26 cellular contexts compared by ENCODE assay signal in genomic region chr2:7632420-7632819, GRCh38.
"Had no signal": no experiment of that assay in that cellular context is flagged by ENCODE, and none has a peak within 500 bp of the region (broad histone marks: within the 10 kb centered on the region; RNA-seq: fewer than 3 reads in every experiment).

No MANE protein-coding gene starts in this region.

- H3K79me2 ChIP-seq: hepatocyte had no signal

- H3K4me1 Mint-ChIP-seq: immature natural killer cell, mesothelial cell of epicardium had no signal

- H3K4me2 ChIP-seq: hepatocyte had no signal

- DNase-seq: dermis blood vessel endothelial cell; dorsolateral prefrontal cortex; effector CD4-positive, alpha-beta T cell; effector memory CD4-positive, alpha-beta T cell; foreskin keratinocyte; heart left ventricle; hypothalamus; immature natural killer cell; islet precursor cell; kidney; kidney glomerular epithelial cell; left colon; left lung; left ventricle myocardium superior; lower lobe of right lung; mesenchymal stem cell; mucosa of descending colon; naive B cell had no signal

- FAIRE-seq: colon, endothelial cell of umbilical vein, frontal cortex, kidney had no signal

- ATAC-seq: foreskin keratinocyte, gastroesophageal sphincter, heart left ventricle, left colon, left lung, left ventricle myocardium superior, lower lobe of right lung, mucosa of descending colon had no signal

- H2AFZ ChIP-seq: hepatocyte had no signal

- H3K27ac Mint-ChIP-seq: immature natural killer cell, mesothelial cell of epicardium had no signal

- H3K36me3 ChIP-seq: esophagus muscularis mucosa, gastroesophageal sphincter, heart left ventricle, left lung, lower lobe of right lung had no signal

- H3K4me3 ChIP-seq: coronary artery, dorsolateral prefrontal cortex, esophagus muscularis mucosa, gastroesophageal sphincter, heart left ventricle, hepatocyte, left lung, lower lobe of right lung, mucosa of descending colon had no signal

- H3K27ac ChIP-seq: coronary artery, dorsolateral prefrontal cortex, esophagus muscularis mucosa, foreskin keratinocyte, gastroesophageal sphincter, heart left ventricle, hepatocyte, left lung, lower lobe of right lung had no signal

- H3K9me3 Mint-ChIP-seq: immature natural killer cell, naive B cell had no signal

- H3K4me3 Mint-ChIP-seq: immature natural killer cell, mesothelial cell of epicardium, naive B cell had no signal

- H3K36me3 Mint-ChIP-seq: mesothelial cell of epicardium, naive B cell had no signal

- H3K9me3 ChIP-seq: esophagus muscularis mucosa, gastroesophageal sphincter, heart left ventricle, left lung, lower lobe of right lung, mucosa of descending colon had no signal

- H3K27me3 ChIP-seq: foreskin keratinocyte, gastroesophageal sphincter, hepatocyte, left lung had no signal

- H3K4me1 ChIP-seq: esophagus muscularis mucosa, foreskin keratinocyte, gastroesophageal sphincter, heart left ventricle, left lung, lower lobe of right lung had no signal
